Comparison of ENCODE assay signal across 10 cellular contexts in genomic region chrX:55668084-55668483, GRCh38. TPM values are rescaled to one million over a fixed set of nuclear protein-coding genes. Genes with fewer than 3 reads are reported as not detected.
"Had no signal": no experiment of that assay in that cellular context is flagged by ENCODE, and none has a peak within 500 bp of the region (broad histone marks: within the 10 kb centered on the region; RNA-seq: fewer than 3 reads in every experiment).

No MANE protein-coding gene starts in this region.

- ATAC-seq: GM23338 had no signal

- H3K4me3 ChIP-seq: GM23338 had no signal

- DNase-seq: H9, HCEC 1CT, HFFc6, IMR-90, KBM-7 had no signal

- H3K4me2 ChIP-seq: GM23338, KMS-11 had no signal

- H3K4me1 Mint-ChIP-seq: GM23338, H9 had no signal

- H3K4me3 Mint-ChIP-seq: GM23338, H9, HFFc6 had no signal

- H3K9ac ChIP-seq: KMS-11 had no signal

- FAIRE-seq: H1, H54 had no signal

- H2AFZ ChIP-seq: GM23338 had no signal

- H3K27ac Mint-ChIP-seq: GM23338, H9, HFFc6 had no signal

- H3K27ac ChIP-seq: HL-60, KMS-11 had no signal

RNA-seq across cellular contexts. Expression of gene FOXR2, which starts 44.9 kb away (rescaled TPM):
- total RNA-seq: GM23338, H1, H9, HFFc6, IMR-90 had no signal
- polyA plus RNA-seq: GM23338, H1, IMR-90 had no signal
